8 cellular contexts compared by ENCODE assay signal in genomic region chr2:70191244-70191735, GRCh38. TPM values are rescaled to one million over a fixed set of nuclear protein-coding genes. Genes with fewer than 3 reads are reported as not detected.
A peak's percentile ranks its signal among the peaks of the same experiment; 100 is the strongest.
DNase-seq lines count a peak whose midpoint lies in the region; ATAC-seq and TF ChIP-seq lines count a peak whose summit lies in the region.

No MANE protein-coding gene starts in this region.

- no peaks in the 10 kb centered on the region for H4K20me1 ChIP-seq in OCI-LY1 (ENCODE audit: insufficient read depth, low read length)

- no peak overlapping the region for H2AFZ ChIP-seq in OCI-LY1 (ENCODE audit: low read length)
- H2AFZ ChIP-seq in neuron (ENCODE audit: low read depth, low read length) = peak overlapping the region; percentile 67

- peak overlapping the region; percentile 90 to 99 (median 98) for H3K27ac Mint-ChIP-seq in CD14-positive monocyte
- peak overlapping the region; percentile 97 to 98 for H3K27ac Mint-ChIP-seq in effector memory CD8-positive, alpha-beta T cell

- no peaks in the 10 kb centered on the region for H3K36me3 Mint-ChIP-seq in CD14-positive monocyte
- peaks cover 24% of the 10 kb centered on the region for H3K36me3 Mint-ChIP-seq in effector memory CD8-positive, alpha-beta T cell (ENCODE audit: insufficient read depth)

- H3K4me3 ChIP-seq in OCI-LY1 (ENCODE audit: low read depth, low read length, poor library complexity, severe bottlenecking) (peak overlapping the region; percentile 78), neuron (ENCODE audit: low read length) (peak overlapping the region; percentile 79)

- H3K9me2 ChIP-seq in OCI-LY1 (ENCODE audit: low read depth, low read length) = no peaks in the 10 kb centered on the region

- DNase-seq in CD14-positive monocyte (ENCODE audit: low spot score) (no peak), epidermal melanocyte (ENCODE audit: insufficient read length, low spot score) (no peak), iPS-NIHi11 (ENCODE audit: low spot score) (no peak)
- no peak for DNase-seq in effector memory CD8-positive, alpha-beta T cell
- no peak for DNase-seq in activated effector memory CD4-positive, alpha-beta T cell treated with Interleukin-2 at 50 U/mL for 16 hours

- H3K4me3 Mint-ChIP-seq in CD14-positive monocyte = peak overlapping the region; percentile 84 to 94
- peak overlapping the region; percentile 87 to 92 for H3K4me3 Mint-ChIP-seq in effector memory CD8-positive, alpha-beta T cell

- H3K4me1 ChIP-seq in OCI-LY1 (ENCODE audit: insufficient read depth, low read length, severe bottlenecking) (peaks cover 11% of the 10 kb centered on the region), neuron (ENCODE audit: insufficient read depth, low read length) (peaks cover 4% of the 10 kb centered on the region)

- H3K27me3 Mint-ChIP-seq in CD14-positive monocyte (ENCODE audit: low read depth in 3 of 3) = peaks cover 0 to 6% (median 4%) of the 10 kb centered on the region in 3 donors
- H3K27me3 Mint-ChIP-seq in effector memory CD8-positive, alpha-beta T cell = no peaks in the 10 kb centered on the region

- peaks cover 0 to 1% (median 0%) of the 10 kb centered on the region in 7 donors for H3K9me3 Mint-ChIP-seq in CD14-positive monocyte
- H3K9me3 Mint-ChIP-seq in effector memory CD8-positive, alpha-beta T cell = no peaks in the 10 kb centered on the region

- peaks cover 5% of the 10 kb centered on the region for H3K79me2 ChIP-seq in OCI-LY1 (ENCODE audit: insufficient read depth, low read length)

- H3K27ac ChIP-seq in OCI-LY1 (ENCODE audit: low read depth, low read length, poor library complexity, severe bottlenecking) = peak overlapping the region; percentile 86

- H3K4me2 ChIP-seq in OCI-LY1 (ENCODE audit: low read length) = peak overlapping the region; percentile 48

- H3K9me3 ChIP-seq in OCI-LY1 (ENCODE audit: low read length) = no peaks in the 10 kb centered on the region
- no peaks in the 10 kb centered on the region for H3K9me3 ChIP-seq in neuron (ENCODE audit: low read length)

- H3K36me3 ChIP-seq in OCI-LY1 (ENCODE audit: insufficient read depth, low read length) (no peaks in the 10 kb centered on the region), neuron (ENCODE audit: insufficient read depth, low read length) (no peaks in the 10 kb centered on the region)

- H3K9ac ChIP-seq in OCI-LY1 (ENCODE audit: low read length) = peak overlapping the region; percentile 6; the same call in 1 of the 2 replicates

- H3K27me3 ChIP-seq in OCI-LY1 (ENCODE audit: insufficient read depth, low read length) = no peaks in the 10 kb centered on the region
- H3K27me3 ChIP-seq in neuron (ENCODE audit: insufficient read depth, low read length) = no peaks in the 10 kb centered on the region

- no peak for TF ChIP-seq CTCF in CD14-positive monocyte (IDR thresholded peaks at IDR 0.05)
- no peak for TF ChIP-seq CTCF in OCI-LY1 (IDR thresholded peaks at IDR 0.05; ENCODE audit: low read length)

- H3F3A ChIP-seq in OCI-LY1 (ENCODE audit: insufficient read depth, low read length) = no peaks in the 10 kb centered on the region

- no peak for ATAC-seq in effector memory CD8-positive, alpha-beta T cell (replicated peaks)
- no peak for ATAC-seq in GM21737 (IDR thresholded peaks at IDR 0.05; ENCODE audit: unreplicated experiment)

- peaks cover 14% of the 10 kb centered on the region for H3K4me1 Mint-ChIP-seq in CD14-positive monocyte
- peaks cover 9% of the 10 kb centered on the region in 2 donors for H3K4me1 Mint-ChIP-seq in effector memory CD8-positive, alpha-beta T cell (ENCODE audit: low read depth in 2 of 2)

- intact Hi-C loops in CD14-positive monocyte (cut with micrococcal nuclease) = loop anchor here (5.0 to 10.0 kb wide), 2 partner anchors 104 to 279 kb away; partner anchors contain the start of gene SNRPG (in 1 of the 2)

RNA-seq across cellular contexts. Expression of gene C2orf42, which starts 0.5 kb away (rescaled TPM):
- polyA plus RNA-seq in CD14-positive monocyte = 1 to 10 TPM; 3.0 to 4.0 TPM

RNA-seq across cellular contexts. Expression of gene TIA1, which starts 57.1 kb away (rescaled TPM):
- 10 to 100 TPM; 47.0 to 48.7 TPM for polyA plus RNA-seq in CD14-positive monocyte
